Comparison of ENCODE assay signal across 8 cellular contexts in the genomic region with DNA sequence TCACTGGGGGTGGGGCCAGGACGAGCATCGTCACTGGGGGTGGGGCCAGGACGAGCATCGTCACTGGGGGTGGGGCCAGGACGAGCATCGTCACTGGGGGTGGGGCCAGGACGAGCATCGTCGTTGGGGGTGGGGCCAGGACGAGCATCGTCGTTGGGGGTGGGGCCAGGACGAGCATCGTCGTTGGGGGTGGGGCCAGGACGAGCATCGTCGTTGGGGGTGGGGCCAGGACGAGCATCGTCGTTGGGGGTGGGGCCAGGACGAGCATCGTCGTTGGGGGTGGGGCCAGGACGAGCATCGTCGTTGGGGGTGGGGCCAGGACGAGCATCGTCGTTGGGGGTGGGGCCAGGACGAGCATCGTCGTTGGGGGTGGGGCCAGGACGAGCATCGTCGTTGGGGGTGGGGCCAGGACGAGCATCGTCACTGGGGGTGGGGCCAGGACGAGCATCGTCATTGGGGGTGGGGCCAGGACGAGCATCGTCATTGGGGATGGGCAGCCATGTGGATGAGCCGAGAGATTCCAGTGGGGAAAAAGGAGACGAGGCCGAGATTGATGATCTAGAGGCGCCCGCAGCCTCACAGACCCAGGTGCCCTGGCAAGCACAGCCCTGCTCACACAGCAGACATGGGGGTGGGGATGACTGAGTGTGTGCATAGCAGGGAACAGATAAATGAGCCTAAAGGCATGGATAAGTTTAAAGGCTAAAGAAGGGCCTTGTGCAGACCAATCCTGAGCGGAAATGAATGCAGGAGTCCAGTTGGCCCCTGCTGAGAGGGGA. TPM values are rescaled to one million over a fixed set of nuclear protein-coding genes. Genes with fewer than 3 reads are reported as not detected.
A peak's percentile ranks its signal among the peaks of the same experiment; 100 is the strongest.
DNase-seq lines count a peak whose midpoint lies in the region; TF ChIP-seq lines count a peak whose summit lies in the region.
"Not testable (repeated sequence)": the region's sequence is repeated elsewhere in the genome, so short reads cannot be mapped to it uniquely, and the experiment has no call there.

No MANE protein-coding gene starts in this region.

- not testable (repeated sequence) for BruUV-seq in A673 (replicated peaks; lab: Mats Ljungman, UMichigan)

- intact Hi-C loops in A673 (cut with micrococcal nuclease; ENCODE audit: unreplicated experiment) = not testable (repeated sequence)

- H3K27ac ChIP-seq in A673 (ENCODE audit: low read depth, low read length, poor library complexity, severe bottlenecking) = peak overlapping the region; percentile 74
- H3K27ac ChIP-seq in SJCRH30 = peak overlapping the region; percentile 24

- POLR2A ChIA-PET in A673 (lab: Charles Lee; ENCODE audit: low non-redundant PET) = not testable (repeated sequence)

- H3K27me3 Mint-ChIP-seq in activated T-cell treated with anti-CD3 and anti-CD28 coated beads, Interleukin-2, amount 50 U/mL, for 24 hours = peaks cover 25% of the 10 kb centered on the region
- H3K27me3 Mint-ChIP-seq in chondrocyte (ENCODE audit: low read depth) = peaks cover 19% of the 10 kb centered on the region

- H3K9me3 ChIP-seq in A673 (ENCODE audit: low read depth, low read length, poor library complexity, severe bottlenecking); SJCRH30 (replicated peaks): not testable (repeated sequence)

- H3K27ac Mint-ChIP-seq in activated T-cell treated with anti-CD3 and anti-CD28 coated beads, Interleukin-2, amount 50 U/mL, for 24 hours = peak overlapping the region; percentile 94
- peak overlapping the region; percentile 89 for H3K27ac Mint-ChIP-seq in chondrocyte (ENCODE audit: unreplicated experiment)

- H3K4me3 Mint-ChIP-seq in activated T-cell treated with anti-CD3 and anti-CD28 coated beads, Interleukin-2, amount 50 U/mL, for 24 hours = peak overlapping the region; percentile 69
- H3K4me3 Mint-ChIP-seq in chondrocyte (ENCODE audit: unreplicated experiment) = peak overlapping the region; percentile 60

- not testable (repeated sequence) for TF ChIP-seq CTCF in A673 (conservative IDR thresholded peaks at IDR 0.05; ENCODE audit: low read depth, low read length); chondrocyte (IDR thresholded peaks at IDR 0.05); retinal pigment epithelial cell (conservative IDR thresholded peaks at IDR 0.05; ENCODE audit: low read depth, low read length)

- H3K4me1 ChIP-seq in A673 (ENCODE audit: insufficient read depth, low read length, poor library complexity, severe bottlenecking) = not testable (repeated sequence)
- H3K4me1 ChIP-seq in SJCRH30 = peaks cover 11% of the 10 kb centered on the region

- H3K9me3 Mint-ChIP-seq in activated T-cell treated with anti-CD3 and anti-CD28 coated beads, Interleukin-2, amount 50 U/mL, for 24 hours; chondrocyte (ENCODE audit: low read depth): not testable (repeated sequence)

- not testable (repeated sequence) for H3K36me3 Mint-ChIP-seq in activated T-cell treated with anti-CD3 and anti-CD28 coated beads, Interleukin-2, amount 50 U/mL, for 24 hours (ENCODE audit: low read depth); chondrocyte (ENCODE audit: low read depth)

- H3K4me1 Mint-ChIP-seq in activated T-cell treated with anti-CD3 and anti-CD28 coated beads, Interleukin-2, amount 50 U/mL, for 24 hours (ENCODE audit: low read depth) = peaks cover 42% of the 10 kb centered on the region
- H3K4me1 Mint-ChIP-seq in chondrocyte (ENCODE audit: low read depth) = peaks cover 11% of the 10 kb centered on the region

- CTCF ChIA-PET in A673 (lab: Charles Lee) = not testable (repeated sequence)

- not testable (repeated sequence) for H3K36me3 ChIP-seq in A673 (ENCODE audit: insufficient read depth, low read length, poor library complexity, severe bottlenecking); SJCRH30

- not testable (repeated sequence) for H3K27me3 ChIP-seq in A673 (replicated peaks; ENCODE audit: insufficient read depth, low read depth, low read length, poor library complexity); SJCRH30

- DNase-seq in A673 (ENCODE audit: low spot score) (peak; percentile 47), M059J (ENCODE audit: low read depth) (peak; percentile 50), SJCRH30 (peak; percentile 80 to 87), hypothalamus (lab: John Stamatoyannopoulos, UW) (peak in 45 of 51 donors; percentile 12 to 88 (median 59))
- DNase-seq in activated T-cell treated with anti-CD3 and anti-CD28 coated beads, Interleukin-2, amount 50 U/mL, for 24 hours = peak; percentile 82
- not testable (repeated sequence) for DNase-seq in chondrocyte (ENCODE audit: low spot score); retinal pigment epithelial cell (ENCODE audit: low read depth)

- H3K4me3 ChIP-seq in A673 (ENCODE audit: low read depth, low read length, poor library complexity, severe bottlenecking) = not testable (repeated sequence)
- peak overlapping the region; percentile 53; the same call in 1 of the 2 replicates for H3K4me3 ChIP-seq in GM08714 (ENCODE audit: low read length)
- peak overlapping the region; percentile 67 for H3K4me3 ChIP-seq in SJCRH30
- peak overlapping the region; percentile 7 for H3K4me3 ChIP-seq in retinal pigment epithelial cell (ENCODE audit: low read length)

RNA-seq across cellular contexts. Expression of gene OR2V2, which starts 13.6 kb away (rescaled TPM):
- not detected in 2 replicates for total RNA-seq in A673 (2021)
- total RNA-seq in M059J (2014; rRNA removed; shearing (Covaris generic)) = not detected in 2 replicates
- not detected in 2 replicates for total RNA-seq in SJCRH30 (2014; rRNA removed; shearing (Covaris generic))
- not detected in 3 replicates for total RNA-seq in chondrocyte

RNA-seq across cellular contexts. Expression of gene OR2V1, which starts 30.0 kb away (rescaled TPM):
- total RNA-seq in A673 (2021) (not detected in 2 replicates), chondrocyte (not detected in 3 replicates)
- total RNA-seq in M059J (2014; rRNA removed; shearing (Covaris generic)) = not detected in 2 replicates
- 0.10 TPM in 1 of 2 replicates, not detected in the other for total RNA-seq in SJCRH30 (2014; rRNA removed; shearing (Covaris generic))

RNA-seq across cellular contexts. Expression of gene TRIM7, which starts 44.1 kb away (rescaled TPM):
- total RNA-seq in A673 (2021) = 0.96 TPM in 1 of 2 replicates, not detected in the other
- total RNA-seq in M059J (2014; rRNA removed; shearing (Covaris generic)) = 1.6 and 3.2 TPM in 2 replicates
- 6.9 and 9.0 TPM in 2 replicates for total RNA-seq in SJCRH30 (2014; rRNA removed; shearing (Covaris generic))
- 4.2 to 8.1 TPM (median 5.7 TPM) in 3 replicates for total RNA-seq in chondrocyte
